In genomic region chrX:129845616-129846190, GRCh38 we compare ENCODE assay signal across 15 cellular contexts.
"Had no signal": no experiment of that assay in that cellular context is flagged by ENCODE, and none has a peak within 500 bp of the region (broad histone marks: within the 10 kb centered on the region; RNA-seq: fewer than 3 reads in every experiment).

No MANE protein-coding gene starts in this region.

- H3K79me2 ChIP-seq: parathyroid adenoma had no signal

- H3K27ac Mint-ChIP-seq: activated CD4-positive, alpha-beta memory T cell treated with anti-CD3 and anti-CD28 coated beads for 36 hours; neural progenitor cell had no signal

- H3K4me3 ChIP-seq: ascending aorta, coronary artery, neural progenitor cell, tibial nerve had no signal

- H3K9ac ChIP-seq: neural progenitor cell, parathyroid adenoma had no signal

- FAIRE-seq: endothelial cell of umbilical vein, keratinocyte had no signal

- H3K4me1 ChIP-seq: ascending aorta, parathyroid adenoma had no signal

- H3K27me3 ChIP-seq: ascending aorta, neural progenitor cell had no signal

- H2AFZ ChIP-seq: neural progenitor cell, parathyroid adenoma had no signal

- ATAC-seq: left ventricle myocardium superior had no signal

- H3K27me3 Mint-ChIP-seq: activated CD4-positive, alpha-beta memory T cell treated with anti-CD3 and anti-CD28 coated beads for 36 hours had no signal

- H3K36me3 ChIP-seq: ascending aorta, neural progenitor cell, tibial nerve had no signal

- H3K9me3 Mint-ChIP-seq: activated CD4-positive, alpha-beta memory T cell treated with anti-CD3 and anti-CD28 coated beads for 36 hours had no signal

- DNase-seq: activated CD4-positive, alpha-beta memory T cell treated with anti-CD3 and anti-CD28 coated beads for 36 hours; activated gamma-delta T cell treated with Interleukin-2 at 50 U/mL for 16 hours; activated T-cell treated with anti-CD3 and anti-CD28 coated beads, Interleukin-2, amount 50 U/mL, for 48 hours; effector CD4-positive, alpha-beta T cell; left ventricle myocardium superior; retina; T-helper 9 cell had no signal

- H3K9me3 ChIP-seq: ascending aorta, tibial nerve had no signal

- H3K4me3 Mint-ChIP-seq: activated CD4-positive, alpha-beta memory T cell treated with anti-CD3 and anti-CD28 coated beads for 36 hours; neural progenitor cell had no signal

- H3K4me2 ChIP-seq: neural progenitor cell had no signal

- H3K27ac ChIP-seq: ascending aorta, coronary artery, neural progenitor cell, parathyroid adenoma, tibial nerve, VCaP had no signal
